ENCODE assay signal across 8 cellular contexts in genomic region chr13:52631083-52631690, GRCh38. TPM values are rescaled to one million over a fixed set of nuclear protein-coding genes. Genes with fewer than 3 reads are reported as not detected.
DNase-seq lines count a peak whose midpoint lies in the region; ATAC-seq, FAIRE-seq and TF ChIP-seq lines count a peak whose summit lies in the region.
"Not testable (repeated sequence)": the region's sequence is repeated elsewhere in the genome, so short reads cannot be mapped to it uniquely, and the experiment has no call there.

No MANE protein-coding gene starts in this region.

- FAIRE-seq in G401.6 (lab: Jason Lieb, UNC), result peak; percentile 46
- peak; percentile 71 for FAIRE-seq in K562 (lab: Jason Lieb, UNC)
- FAIRE-seq in small intestine (lab: Jason Lieb, UNC), result not testable (repeated sequence)

- H3K27ac ChIP-seq in K562 (ENCODE audit: extremely low read depth, low read depth, low read length); small intestine (ENCODE audit: low read depth in 1 of 2, low read length in 1 of 2): not testable (repeated sequence)

- H3K79me2 ChIP-seq in K562 (ENCODE audit: control insufficient read depth, insufficient read depth, low read length), result not testable (repeated sequence)

- WGBS in K562 (ENCODE audit: insufficient coverage, low coverage, missing lambda C conversion rate), result 91% methylated on average over 6 of the region's 7 CpGs
- WGBS in small intestine, 3 donors, result 22 to 45% (median 40%) methylated on average over 7 of the region's 7 CpGs

- H3K9me1 ChIP-seq in K562 (ENCODE audit: control insufficient read depth, insufficient read depth, low read length), result not testable (repeated sequence)

- BruUV-seq in K562 (replicated peaks; lab: Mats Ljungman, UMichigan), result not testable (repeated sequence)

- not testable (repeated sequence) for H3K4me1 ChIP-seq in K562 (replicated peaks in 1 of 2; ENCODE audit: control insufficient read depth in 2 of 2, insufficient read depth in 2 of 2, low read length in 2 of 2); small intestine (ENCODE audit: control insufficient read depth in 2 of 2, insufficient read depth in 1 of 2, low read depth in 1 of 2, low read length in 1 of 2)

- H3K9ac ChIP-seq in K562 (ENCODE audit: insufficient read depth in 1 of 2, low read depth in 2 of 2, low read length in 2 of 2), result not testable (repeated sequence)

- intact Hi-C loops in K562 (cut with micrococcal nuclease), result not testable (repeated sequence)

- H3K4me3 ChIP-seq in K562, result not testable (repeated sequence)
- peak overlapping the region in 1 of 2 donors; percentile 39 for H3K4me3 ChIP-seq in small intestine (ENCODE audit: low read depth in 1 of 2, low read length in 2 of 2)

- not testable (repeated sequence) for H3K4me2 ChIP-seq in K562 (ENCODE audit: insufficient read depth, low read length)

- DNase-seq in K562 (ENCODE audit: extremely low read depth in 1 of 4, low spot score in 3 of 4), result not testable (repeated sequence)
- DNase-seq in iris pigment epithelial cell (ENCODE audit: low read depth) (peak; percentile 64), small intestine (peak; percentile 42)

- ATAC-seq in GM18861 (IDR thresholded peaks at IDR 0.05; ENCODE audit: unreplicated experiment) (peak; percentile 48), GM21423 (IDR thresholded peaks at IDR 0.05; ENCODE audit: unreplicated experiment) (peak; percentile 75), HG02678 (IDR thresholded peaks at IDR 0.05; ENCODE audit: unreplicated experiment) (peak; percentile 72), HG03442 (IDR thresholded peaks at IDR 0.05; ENCODE audit: unreplicated experiment) (peak; percentile 58)
- ATAC-seq in K562, result not testable (repeated sequence)

- not testable (repeated sequence) for TF ChIP-seq CTCF in K562 (IDR thresholded peaks at IDR 0.05 in 2 of 3, conservative IDR thresholded peaks at IDR 0.05 in 1 of 3; ENCODE audit: insufficient read depth in 2 of 3, low read depth in 1 of 3, low read length in 3 of 3)

- H3K27me3 ChIP-seq in K562 (ENCODE audit: control insufficient read depth in 2 of 2, insufficient read depth in 2 of 2, low read length in 2 of 2); small intestine (ENCODE audit: control insufficient read depth in 2 of 2, insufficient read depth in 2 of 2, low read length in 2 of 2): not testable (repeated sequence)

- TF ChIP-seq RAD21 in K562 (CRISPR knock-in tag; conservative IDR thresholded peaks at IDR 0.05 in 1 of 2, IDR thresholded peaks at IDR 0.05 in 1 of 2), result not testable (repeated sequence)

- peaks cover 16% of the 10 kb centered on the region; the same call in 2 of the 3 replicates for H3K36me3 ChIP-seq in K562 (ENCODE audit: control insufficient read depth, insufficient read depth, low read length)
- H3K36me3 ChIP-seq in small intestine (ENCODE audit: control insufficient read depth in 2 of 2, insufficient read depth in 2 of 2, low read length in 2 of 2), result not testable (repeated sequence)

- TF ChIP-seq POLR2A in K562 (conservative IDR thresholded peaks at IDR 0.05), result not testable (repeated sequence)

- in situ Hi-C loops in K562 (cut with MboI), result not testable (repeated sequence)

- H4K20me1 ChIP-seq in K562 (replicated peaks; ENCODE audit: control insufficient read depth, insufficient read depth, low read length), result not testable (repeated sequence)

- H3K9me3 ChIP-seq in K562 (replicated peaks; ENCODE audit: control insufficient read depth, insufficient read depth, low read depth, low read length); small intestine (ENCODE audit: control insufficient read depth, low read depth): not testable (repeated sequence)

- CTCF ChIA-PET in K562 (lab: Yijun Ruan, JAX; ENCODE audit: low intra/inter-chr PET ratio), result not testable (repeated sequence)

- POLR2A ChIA-PET in K562 (lab: Yijun Ruan, JAX), result not testable (repeated sequence)

- not testable (repeated sequence) for H2AFZ ChIP-seq in K562 (ENCODE audit: low read depth, low read length)

- TF ChIP-seq EP300 in K562 (IDR thresholded peaks at IDR 0.05; ENCODE audit: low read length), result not testable (repeated sequence)

RNA-seq across cellular contexts. Expression of gene HNRNPA1L2, which starts 11.0 kb away (rescaled TPM):
- total RNA-seq in K562 (2011; cell fraction: chromatin; rRNA removed; ENCODE audit: low replicate concordance), result 2.5 and 8.5 TPM in 2 replicates
- total RNA-seq in K562 (2011; cell fraction: nucleolus; rRNA removed), result 0.83 and 2.2 TPM in 2 replicates
- 3.5 and 4.4 TPM in 2 replicates for total RNA-seq in K562 (2011; cell fraction: nucleoplasm; rRNA removed)
- total RNA-seq in K562 (2014; rRNA removed) (3.7 and 4.1 TPM in 2 replicates), K562 (2014; rRNA removed; fragmentation: Illumina TruSeq; extraction: Trizol) (6.8 and 8.5 TPM in 2 replicates), K562 (2015; rRNA removed; fragmentation: Illumina TruSeq; extraction: Trizol) (4.7 and 5.7 TPM in 2 replicates), K562 (2021) (5.3 and 5.5 TPM in 2 replicates)
- polyA plus RNA-seq in K562 (2011; rRNA removed) (5.0 and 7.6 TPM in 2 replicates), K562 (2014; fragmentation: Illumina TruSeq; extraction: Trizol) (9.0 and 10.1 TPM in 2 replicates), K562 (2014; fragmentation: Nextera tagmentation; extraction: Ambion mirVana) (1 to 10 TPM; 4.6 to 9.2 TPM), K562 (2014; rRNA removed) (10.6 and 10.8 TPM in 2 replicates), small intestine (1 to 10 TPM in 2 of 3 donors, under 1 TPM in 1; 0.45 to 6.7 (median 2.7) TPM)
- 1.1 and 3.2 TPM in 2 replicates for polyA plus RNA-seq in K562 (2011; cell fraction: cytosol; rRNA removed)
- 4.0 and 6.2 TPM in 2 replicates for polyA plus RNA-seq in K562 (2011; cell fraction: nucleus; rRNA removed)
- polyA plus RNA-seq in K562 (2012), result 11.9 and 12.8 TPM in 2 replicates
- 13.5 and 16.2 TPM in 2 replicates for polyA minus RNA-seq in K562 (2011; rRNA and poly(A)+ RNA removed)
- 1.5 and 2.2 TPM in 2 replicates for polyA minus RNA-seq in K562 (2011; cell fraction: cytosol; rRNA and poly(A)+ RNA removed)
- polyA minus RNA-seq in K562 (2011; cell fraction: nucleus; rRNA and poly(A)+ RNA removed), result 2.8 and 5.3 TPM in 2 replicates

RNA-seq across cellular contexts. Expression of gene SUGT1, which starts 21.4 kb away (rescaled TPM):
- 10.0 and 22.1 TPM in 2 replicates for total RNA-seq in K562 (2011; cell fraction: chromatin; rRNA removed; ENCODE audit: low replicate concordance)
- 9.3 and 10.8 TPM in 2 replicates for total RNA-seq in K562 (2011; cell fraction: nucleolus; rRNA removed)
- 16.1 and 26.0 TPM in 2 replicates for total RNA-seq in K562 (2011; cell fraction: nucleoplasm; rRNA removed)
- total RNA-seq in K562 (2014; rRNA removed), result 38.1 and 42.7 TPM in 2 replicates
- 67.1 and 67.6 TPM in 2 replicates for total RNA-seq in K562 (2014; rRNA removed; fragmentation: Illumina TruSeq; extraction: Trizol)
- total RNA-seq in K562 (2015; rRNA removed; fragmentation: Illumina TruSeq; extraction: Trizol), result 47.1 and 53.8 TPM in 2 replicates
- 44.8 and 51.4 TPM in 2 replicates for total RNA-seq in K562 (2021)
- 29.2 and 44.7 TPM in 2 replicates for polyA plus RNA-seq in K562 (2011; rRNA removed)
- 12.2 and 14.0 TPM in 2 replicates for polyA plus RNA-seq in K562 (2011; cell fraction: cytosol; rRNA removed)
- 9.3 and 9.9 TPM in 2 replicates for polyA plus RNA-seq in K562 (2011; cell fraction: nucleus; rRNA removed)
- 35.3 and 59.1 TPM in 2 replicates for polyA plus RNA-seq in K562 (2012)
- 57.1 and 59.1 TPM in 2 replicates for polyA plus RNA-seq in K562 (2014; fragmentation: Illumina TruSeq; extraction: Trizol)
- 10 to 100 TPM; 59.0 to 60.4 TPM for polyA plus RNA-seq in K562 (2014; fragmentation: Nextera tagmentation; extraction: Ambion mirVana)
- 50.6 and 55.7 TPM in 2 replicates for polyA plus RNA-seq in K562 (2014; rRNA removed)
- polyA minus RNA-seq in K562 (2011; rRNA and poly(A)+ RNA removed), result 33.2 and 34.6 TPM in 2 replicates
- 8.1 and 12.7 TPM in 2 replicates for polyA minus RNA-seq in K562 (2011; cell fraction: cytosol; rRNA and poly(A)+ RNA removed)
- polyA minus RNA-seq in K562 (2011; cell fraction: nucleus; rRNA and poly(A)+ RNA removed), result 14.5 and 17.7 TPM in 2 replicates
- polyA plus RNA-seq in small intestine, result 10 to 100 TPM; 39.6 to 46.5 (median 44.6) TPM
